In the genomic region with DNA sequence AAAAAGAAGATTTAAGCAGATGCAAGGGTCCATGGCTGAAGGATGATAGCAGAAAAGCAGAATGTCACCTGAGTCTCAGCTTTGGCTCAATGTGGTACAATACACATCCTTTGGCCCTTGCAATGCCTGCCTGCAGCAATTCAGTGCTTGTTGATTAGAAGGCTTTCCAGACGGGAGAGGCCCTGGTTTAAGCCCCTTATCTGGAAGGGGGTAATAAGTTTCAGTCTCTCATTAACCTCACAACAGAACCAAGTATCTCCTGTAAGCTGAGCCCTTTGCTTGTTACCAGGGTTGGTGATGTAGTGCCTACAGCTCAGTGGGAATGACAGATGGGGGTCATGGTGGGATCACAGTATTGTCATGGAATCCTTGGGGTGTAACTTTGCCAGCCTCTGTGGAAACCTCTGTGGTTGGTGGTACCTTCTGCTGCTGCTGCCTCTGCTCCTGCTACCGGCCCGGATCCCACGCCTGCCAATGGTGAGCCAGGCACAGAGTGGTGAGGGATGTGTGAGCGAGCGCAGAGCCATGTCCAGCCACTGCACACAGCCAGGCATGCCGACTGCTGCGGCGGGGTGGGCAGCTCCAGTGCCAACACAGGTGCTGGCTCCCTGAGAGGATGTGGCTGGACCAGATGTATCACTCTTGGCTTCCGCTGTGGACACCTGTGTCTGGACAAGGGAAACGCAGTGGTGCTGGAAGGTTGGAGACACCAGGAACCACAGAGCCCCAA, we compare ENCODE assay signal across 20 cellular contexts.
A peak's percentile ranks its signal among the peaks of the same experiment; 100 is the strongest.
DNase-seq lines count a peak whose midpoint lies in the region; ATAC-seq and TF ChIP-seq lines count a peak whose summit lies in the region.
"Had no signal": no experiment of that assay in that cellular context is flagged by ENCODE, and none has a peak within 500 bp of the region (broad histone marks: within the 10 kb centered on the region; RNA-seq: fewer than 3 reads in every experiment).

No MANE protein-coding gene starts in this region.

- H3K27ac Mint-ChIP-seq in GM23338 = no peak overlapping the region
- H3K27ac Mint-ChIP-seq: CD14-positive monocyte; CD4-positive, alpha-beta memory T cell; HFFc6 had no signal

- peaks cover 19% of the 10 kb centered on the region for H3K4me1 Mint-ChIP-seq in GM23338
- H3K4me1 Mint-ChIP-seq: CD14-positive monocyte; CD4-positive, alpha-beta memory T cell had no signal

- peaks cover 19% of the 10 kb centered on the region for H3K4me1 ChIP-seq in GM23338 (ENCODE audit: insufficient read depth)

- peaks cover 8% of the 10 kb centered on the region for H3K27me3 Mint-ChIP-seq in GM23338 (ENCODE audit: insufficient read depth, low read depth, poor library complexity)

- H3K79me2 ChIP-seq in GM23338 (replicated peaks; ENCODE audit: insufficient read depth) = no peaks in the 10 kb centered on the region

- TF ChIP-seq CTCF in GM23338 (conservative IDR thresholded peaks at IDR 0.05; ENCODE audit: low read depth in 2 of 2) (no peak), WERI-Rb-1 (IDR thresholded peaks at IDR 0.05; ENCODE audit: low read depth, low read length) (no peak), omental fat pad (IDR thresholded peaks at IDR 0.05) (no peak)

- H3K36me3 ChIP-seq in GM23338 (ENCODE audit: insufficient read depth) (no peaks in the 10 kb centered on the region), WERI-Rb-1 (no peaks in the 10 kb centered on the region)
- H3K36me3 ChIP-seq: BLaER1 had no signal

- no peak overlapping the region for H3K4me2 ChIP-seq in GM23338
- H3K4me2 ChIP-seq: BLaER1 had no signal

- DNase-seq in GM23338 (ENCODE audit: low spot score) (no peak), WERI-Rb-1 (peak; percentile 68), left kidney (ENCODE audit: low read depth, low spot score) (peak; percentile 77), omental fat pad (ENCODE audit: low spot score) (no peak), KG1 (lab: John Stamatoyannopoulos, UW) (no peak), DMS79 treated with DMSO at 0.1 percent for 48 hours (lab: John Stamatoyannopoulos, UW) (no peak)
- DNase-seq: 8988T; Calu3; CD4-positive, alpha-beta memory T cell; DND-41; EL; GM23248; H7; HFFc6 had no signal

- H3K36me3 Mint-ChIP-seq in GM23338 (ENCODE audit: low read depth) = peaks cover 15% of the 10 kb centered on the region; the same call in 2 of the 3 replicates
- H3K36me3 Mint-ChIP-seq: CD14-positive monocyte; CD4-positive, alpha-beta memory T cell had no signal

- H4K20me1 ChIP-seq in GM23338 (replicated peaks; ENCODE audit: insufficient read depth) = no peaks in the 10 kb centered on the region
- H4K20me1 ChIP-seq: BLaER1 had no signal

- H3F3A ChIP-seq in GM23338 (replicated peaks; ENCODE audit: low read depth) = no peaks in the 10 kb centered on the region

- no peak overlapping the region for H3K4me3 ChIP-seq in GM23338
- no peak overlapping the region for H3K4me3 ChIP-seq in WERI-Rb-1 (ENCODE audit: low read depth, low read length)
- H3K4me3 ChIP-seq: BLaER1, GM12878, GM23248 had no signal

- H3K9me3 Mint-ChIP-seq in GM23338 = peaks cover 27% of the 10 kb centered on the region

- no peak overlapping the region for H3K4me3 Mint-ChIP-seq in GM23338
- H3K4me3 Mint-ChIP-seq: CD14-positive monocyte; CD4-positive, alpha-beta memory T cell; HFFc6 had no signal

- peak overlapping the region; percentile 60 for H2AFZ ChIP-seq in GM23338
- H2AFZ ChIP-seq: GM23248 had no signal

- peaks cover 6% of the 10 kb centered on the region for H3K9me3 ChIP-seq in WERI-Rb-1 (ENCODE audit: severe bottlenecking)

- H3K27me3 ChIP-seq in GM23338 (ENCODE audit: insufficient read depth) (no peaks in the 10 kb centered on the region), WERI-Rb-1 (ENCODE audit: insufficient read depth, low read depth, severe bottlenecking) (no peaks in the 10 kb centered on the region)
- H3K27me3 ChIP-seq: BLaER1 had no signal

- ATAC-seq in GM23338 (no peak), omental fat pad (ENCODE audit: low FRiP score) (peak; percentile 24), GM19324 (IDR thresholded peaks at IDR 0.05; ENCODE audit: low FRiP score, unreplicated experiment) (no peak)
- ATAC-seq: GM12878, HCT116 had no signal

- no peak overlapping the region for H3K27ac ChIP-seq in GM23338 (ENCODE audit: low read depth)
- peak overlapping the region; percentile 33 for H3K27ac ChIP-seq in WERI-Rb-1
- H3K27ac ChIP-seq: BLaER1, GM23248, HL-60 had no signal

- no peaks in the 10 kb centered on the region for H3K9me2 ChIP-seq in GM23338 (ENCODE audit: insufficient read depth)

TF ChIP-seq in GM23338, 12 proteins besides CTCF, POLR2A, EP300 and RAD21 (continues in another document):
- TF ChIP-seq EZH2 (IDR thresholded peaks at IDR 0.05; ENCODE audit: low read depth, unreplicated experiment) (no peak), ZNF114 (CRISPR knock-in tag; IDR thresholded peaks at IDR 0.05) (no peak), ZNF331 (CRISPR knock-in tag; IDR thresholded peaks at IDR 0.05; ENCODE audit: low read depth) (no peak), STAT1 (IDR thresholded peaks at IDR 0.05; ENCODE audit: unreplicated experiment) (no peak), ZNF462 (CRISPR knock-in tag; IDR thresholded peaks at IDR 0.05) (no peak), ETS1 (IDR thresholded peaks at IDR 0.05) (no peak)

Comparison
In these comparisons a context has a peak if more than half of its experiments do, and no peak if none do; other contexts are left out.
1. DNase-seq: peak in WERI-Rb-1 (single experiment) and left kidney (single experiment); none in GM23338 (single experiment), omental fat pad (single experiment), KG1 (single experiment) and DMS79 treated with DMSO at 0.1 percent for 48 hours (single experiment).